Comparison of ENCODE assay signal across 9 cellular contexts in the genomic region with DNA sequence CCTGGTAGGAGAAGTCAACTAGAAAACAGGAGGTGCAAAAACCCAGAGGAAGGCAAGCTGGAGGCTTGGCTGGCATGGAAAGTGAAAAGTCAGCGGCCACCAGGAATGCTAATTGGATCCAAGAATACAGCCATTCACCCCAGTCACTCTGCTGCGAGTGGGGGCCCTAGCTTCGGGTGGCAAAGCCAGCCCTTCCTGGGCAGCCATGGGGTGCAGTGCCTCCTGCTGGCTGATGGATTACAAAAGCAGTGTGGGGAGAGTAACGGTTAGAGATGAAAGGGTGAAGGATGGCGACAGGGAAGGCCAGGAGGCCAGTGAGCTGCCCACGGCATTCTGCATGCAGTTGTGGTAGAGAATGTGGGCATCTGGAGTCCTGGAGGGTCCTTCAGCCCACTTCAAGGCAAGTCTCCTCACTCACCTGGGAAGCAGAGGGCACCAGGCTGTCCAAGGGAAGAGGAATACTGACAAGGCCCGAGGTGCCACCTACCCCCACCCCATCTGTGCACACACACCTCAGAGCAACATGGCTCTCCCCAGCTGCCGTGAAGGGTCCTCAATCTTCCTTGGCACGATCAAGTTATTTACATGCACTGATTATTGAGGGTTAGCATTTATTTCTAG. TPM values are rescaled to one million over a fixed set of nuclear protein-coding genes. Genes with fewer than 3 reads are reported as not detected.
DNase-seq lines count a peak whose midpoint lies in the region; ATAC-seq and TF ChIP-seq lines count a peak whose summit lies in the region.
"Had no signal": no experiment of that assay in that cellular context is flagged by ENCODE, and none has a peak within 500 bp of the region (broad histone marks: within the 10 kb centered on the region; RNA-seq: fewer than 3 reads in every experiment).

No MANE protein-coding gene starts in this region.

- H3K4me1 Mint-ChIP-seq in neural progenitor cell, result peaks cover 38% of the 10 kb centered on the region

- no peaks in the 10 kb centered on the region for H3K9me3 Mint-ChIP-seq in neural progenitor cell
- H3K9me3 Mint-ChIP-seq: activated naive CD4-positive, alpha-beta T cell treated with anti-CD3 and anti-CD28 coated beads, Interleukin-2, amount 50 U/mL, for 72 hours had no signal

- H3K36me3 Mint-ChIP-seq in neural progenitor cell, result peaks cover 33% of the 10 kb centered on the region

- peak overlapping the region in 8 of 11 experiments; percentile 59 to 91 (median 75); a peak in 16 of 22 replicates for H3K4me2 ChIP-seq in BLaER1 treated with 17β-estradiol and CSF1 and Interleukin-3, amounts not matched to agents 10 nM and 100 nM
- peak overlapping the region; percentile 43 for H3K4me2 ChIP-seq in neural progenitor cell

- peaks cover 16% of the 10 kb centered on the region for H3K79me2 ChIP-seq in neural progenitor cell (ENCODE audit: low read depth)

- H3K36me3 ChIP-seq in BLaER1 treated with 17β-estradiol and CSF1 and Interleukin-3, amounts not matched to agents 10 nM and 100 nM, result peaks cover 88 to 99% (median 96%) of the 10 kb centered on the region in 11 experiments
- H3K36me3 ChIP-seq in neural progenitor cell, result peaks cover 3% of the 10 kb centered on the region

- ATAC-seq in HG02870 (IDR thresholded peaks at IDR 0.05; ENCODE audit: unreplicated experiment) (no peak), HG03025 (IDR thresholded peaks at IDR 0.05; ENCODE audit: low FRiP score, unreplicated experiment) (no peak), GM18907 (IDR thresholded peaks at IDR 0.05; ENCODE audit: unreplicated experiment) (no peak)
- ATAC-seq: activated naive CD4-positive, alpha-beta T cell treated with anti-CD3 and anti-CD28 coated beads, Interleukin-2, amount 50 U/mL, for 72 hours had no signal

- no peak overlapping the region; a peak in 2 of 20 replicates for H3K4me3 ChIP-seq in BLaER1 treated with 17β-estradiol and CSF1 and Interleukin-3, amounts not matched to agents 10 nM and 100 nM
- no peak overlapping the region for H3K4me3 ChIP-seq in neural progenitor cell

- H3F3A ChIP-seq in neural progenitor cell (ENCODE audit: low read depth), result peaks cover 27% of the 10 kb centered on the region

- no peak overlapping the region for H2AFZ ChIP-seq in neural progenitor cell (replicated peaks)

- H3K4me1 ChIP-seq in BLaER1 treated with 17β-estradiol and CSF1 and Interleukin-3, amounts not matched to agents 10 nM and 100 nM, result peaks cover 90 to 100% (median 99%) of the 10 kb centered on the region in 10 experiments
- H3K4me1 ChIP-seq in neural progenitor cell, result peaks cover 16% of the 10 kb centered on the region

- peak overlapping the region in 5 of 11 experiments; percentile 6 to 63 (median 38); a peak in 9 of 22 replicates for H3K9ac ChIP-seq in BLaER1 treated with 17β-estradiol and CSF1 and Interleukin-3, amounts not matched to agents 10 nM and 100 nM
- no peak overlapping the region for H3K9ac ChIP-seq in neural progenitor cell

- TF ChIP-seq CTCF in neural progenitor cell (IDR thresholded peaks at IDR 0.05), result peak; percentile 52

- H3K4me3 Mint-ChIP-seq in neural progenitor cell, result no peak overlapping the region

- H3K27me3 ChIP-seq in BLaER1 treated with 17β-estradiol and CSF1 and Interleukin-3, amounts not matched to agents 10 nM and 100 nM, result no peaks in the 10 kb centered on the region
- no peaks in the 10 kb centered on the region for H3K27me3 ChIP-seq in neural progenitor cell

- peak; percentile 69 for DNase-seq in LHCN-M2 (ENCODE audit: low read depth)
- DNase-seq in dermis blood vessel endothelial cell, result peak; percentile 44
- peak; percentile 55 for DNase-seq in neural progenitor cell (ENCODE audit: low spot score)
- DNase-seq in NCI-H2081 treated with DMSO at 0.1 percent for 48 hours (lab: John Stamatoyannopoulos, UW), result no peak

- peak overlapping the region; percentile 87 for H3K27ac Mint-ChIP-seq in neural progenitor cell

- peak overlapping the region in 7 of 11 experiments; percentile 4 to 74 (median 31); a peak in 6 of 22 replicates for H3K27ac ChIP-seq in BLaER1 treated with 17β-estradiol and CSF1 and Interleukin-3, amounts not matched to agents 10 nM and 100 nM
- peak overlapping the region; percentile 18 for H3K27ac ChIP-seq in neural progenitor cell

- peaks cover 98 to 100% (median 99%) of the 10 kb centered on the region in 11 experiments for H4K20me1 ChIP-seq in BLaER1 treated with 17β-estradiol and CSF1 and Interleukin-3, amounts not matched to agents 10 nM and 100 nM
- peaks cover 83% of the 10 kb centered on the region for H4K20me1 ChIP-seq in neural progenitor cell (ENCODE audit: low read depth)

- H3K27me3 Mint-ChIP-seq in neural progenitor cell (ENCODE audit: insufficient read depth, low read depth), result peaks cover 9% of the 10 kb centered on the region

- no peaks in the 10 kb centered on the region for H3K9me3 ChIP-seq in BLaER1 treated with 17β-estradiol and CSF1 and Interleukin-3, amounts not matched to agents 10 nM and 100 nM (replicated peaks in 1 of 11)
- no peaks in the 10 kb centered on the region for H3K9me3 ChIP-seq in neural progenitor cell (ENCODE audit: low read depth)

RNA-seq across cellular contexts. Expression of a gene that starts 20.3 kb away (rescaled TPM):
- total RNA-seq in LHCN-M2 (2014; rRNA removed) (not detected in 2 replicates), dermis blood vessel endothelial cell (under 0.01 and 0.09 TPM in 2 replicates), neural progenitor cell (ENCODE audit: low replicate concordance) (2.2 and 2.3 TPM in 2 replicates)
- polyA plus RNA-seq in LHCN-M2 (2012), result 0.02 TPM

RNA-seq across cellular contexts. Expression of a gene that starts 51.7 kb away (rescaled TPM):
- total RNA-seq in LHCN-M2 (2014; rRNA removed), result 10.3 and 13.8 TPM in 2 replicates
- 5.4 TPM for polyA plus RNA-seq in LHCN-M2 (2012)
- total RNA-seq in dermis blood vessel endothelial cell, result 0.84 and 2.0 TPM in 2 replicates
- 17.1 and 71.8 TPM in 2 replicates for total RNA-seq in neural progenitor cell (ENCODE audit: low replicate concordance)
